18 cellular contexts compared by ENCODE assay signal in genomic region chr10:30579554-30579953, GRCh38. TPM values are rescaled to one million over a fixed set of nuclear protein-coding genes. Genes with fewer than 3 reads are reported as not detected.
DNase-seq lines count a peak whose midpoint lies in the region; ATAC-seq and TF ChIP-seq lines count a peak whose summit lies in the region.
"Had no signal": no experiment of that assay in that cellular context is flagged by ENCODE, and none has a peak within 500 bp of the region (broad histone marks: within the 10 kb centered on the region; RNA-seq: fewer than 3 reads in every experiment).

No MANE protein-coding gene starts in this region.

- in situ Hi-C loops in HAP-1 (cut with MboI; ENCODE audit: low sequenced_read_pairs) = loop anchor here (25.0 kb wide), 1 partner anchor 592 kb away; no protein-coding TSS in a partner anchor

- peak; percentile 19 to 41 for DNase-seq in HAP-1 (ENCODE audit: low spot score in 2 of 2)
- DNase-seq in fibroblast of villous mesenchyme (ENCODE audit: low read depth) = peak; percentile 42
- peak; percentile 26 for DNase-seq in retina
- no peak for DNase-seq in left cardiac atrium
- no peak for DNase-seq in NK-92 (lab: John Stamatoyannopoulos, UW; ENCODE audit: unreplicated experiment)
- DNase-seq in upper lobe of right lung = no peak
- DNase-seq: CD4-positive, alpha-beta T cell; EL; NCI-H1105 treated with DMSO at 0.1 percent for 48 hours; NCI-H187; NCI-H2107; NCI-H69; PC-9 had no signal

- H3K4me1 ChIP-seq in HAP-1 (peaks cover 15% of the 10 kb centered on the region), OCI-LY3 (ENCODE audit: low read length) (peaks cover 91% of the 10 kb centered on the region), upper lobe of right lung (peaks cover 25% of the 10 kb centered on the region)

- no peaks in the 10 kb centered on the region for H3K79me2 ChIP-seq in OCI-LY3 (ENCODE audit: low read length)

- H2AFZ ChIP-seq in OCI-LY3 (ENCODE audit: low read depth, low read length) = no peak overlapping the region
- H2AFZ ChIP-seq: PC-9 had no signal

- H3K9me3 ChIP-seq in HAP-1 (no peaks in the 10 kb centered on the region), OCI-LY3 (ENCODE audit: insufficient read depth, low read length) (no peaks in the 10 kb centered on the region), upper lobe of right lung (no peaks in the 10 kb centered on the region)

- no peak for TF ChIP-seq CTCF in OCI-LY3 (IDR thresholded peaks at IDR 0.05; ENCODE audit: low read depth, low read length)
- TF ChIP-seq CTCF in fibroblast of villous mesenchyme (IDR thresholded peaks at IDR 0.05; ENCODE audit: insufficient read depth, low read depth, low read length) = no peak
- no peak for TF ChIP-seq CTCF in upper lobe of right lung (IDR thresholded peaks at IDR 0.05)

- H3K4me3 ChIP-seq in HAP-1 = no peak overlapping the region
- no peak overlapping the region for H3K4me3 ChIP-seq in OCI-LY3 (ENCODE audit: low read length)
- H3K4me3 ChIP-seq in fibroblast of villous mesenchyme (ENCODE audit: low read depth, low read length) = no peak overlapping the region
- no peak overlapping the region for H3K4me3 ChIP-seq in upper lobe of right lung
- H3K4me3 ChIP-seq: GM12878, GM23338, PC-9 had no signal

- intact Hi-C loops in left cardiac atrium (cut with DNase I) = no loop called here
- intact Hi-C loops in upper lobe of right lung (cut with DNase I) = no loop called here

- no peaks in the 10 kb centered on the region for H4K20me1 ChIP-seq in OCI-LY3 (ENCODE audit: insufficient read depth, low read length)

- no peaks in the 10 kb centered on the region for H3K36me3 ChIP-seq in HAP-1 (replicated peaks)
- H3K36me3 ChIP-seq in OCI-LY3 (replicated peaks; ENCODE audit: low read depth, low read length) = no peaks in the 10 kb centered on the region
- no peaks in the 10 kb centered on the region for H3K36me3 ChIP-seq in upper lobe of right lung

- ATAC-seq in left cardiac atrium = no peak
- no peak for ATAC-seq in upper lobe of right lung
- no peak for ATAC-seq in GM18519 (IDR thresholded peaks at IDR 0.05; ENCODE audit: low FRiP score, unreplicated experiment)
- ATAC-seq: GM12878, GM23338 had no signal

- peak overlapping the region; percentile 42 for H3K27ac ChIP-seq in OCI-LY3 (ENCODE audit: low read length)
- no peak overlapping the region for H3K27ac ChIP-seq in upper lobe of right lung
- H3K27ac ChIP-seq: PC-9, RWPE1 had no signal

- peak overlapping the region; percentile 9; the same call in 1 of the 2 replicates for H3K9ac ChIP-seq in OCI-LY3 (ENCODE audit: low read length)

- H3K4me2 ChIP-seq in OCI-LY3 (ENCODE audit: low read length) = peak overlapping the region; percentile 39
- H3K4me2 ChIP-seq: GM23338, PC-9 had no signal

- no peaks in the 10 kb centered on the region for H3K27me3 ChIP-seq in HAP-1 (ENCODE audit: low read depth)
- H3K27me3 ChIP-seq in OCI-LY3 (ENCODE audit: low read depth, low read length) = no peaks in the 10 kb centered on the region
- H3K27me3 ChIP-seq in upper lobe of right lung = no peaks in the 10 kb centered on the region

RNA-seq across cellular contexts. Expression of gene LYZL2, which starts 50.0 kb away (rescaled TPM):
- total RNA-seq in fibroblast of villous mesenchyme (not detected in 2 replicates), left cardiac atrium (not detected), upper lobe of right lung (not detected)
- total RNA-seq: CD4-positive, alpha-beta T cell; GM12878; GM23338; PC-9 had no signal

Comparison
In these comparisons a context has a peak if more than half of its experiments do, and no peak if none do; other contexts are left out.
1. DNase-seq: peak in HAP-1 (2 of 2), fibroblast of villous mesenchyme (single experiment) and retina (single experiment); none in left cardiac atrium (single experiment), NK-92 (single experiment) and upper lobe of right lung (single experiment).